ENCODE assay signal across 8 cellular contexts in genomic region chr17:28878981-28879380, GRCh38. TPM values are rescaled to one million over a fixed set of nuclear protein-coding genes. Genes with fewer than 3 reads are reported as not detected.
DNase-seq lines count a peak whose midpoint lies in the region; ATAC-seq and TF ChIP-seq lines count a peak whose summit lies in the region.

No MANE protein-coding gene starts in this region.

- H3K27me3 Mint-ChIP-seq in central memory CD8-positive, alpha-beta T cell, result no peaks in the 10 kb centered on the region
- no peaks in the 10 kb centered on the region for H3K27me3 Mint-ChIP-seq in mesothelial cell of epicardium (ENCODE audit: low read depth)

- H3K9me3 ChIP-seq in osteoblast (ENCODE audit: low read depth, low read length), result no peaks in the 10 kb centered on the region

- H3K79me2 ChIP-seq in osteoblast (ENCODE audit: insufficient read depth, low read length), result no peaks in the 10 kb centered on the region

- H3K27me3 ChIP-seq in osteoblast (ENCODE audit: insufficient read depth, low read length), result no peaks in the 10 kb centered on the region

- H3K27ac Mint-ChIP-seq in central memory CD8-positive, alpha-beta T cell (ENCODE audit: low read depth), result peak overlapping the region; percentile 5
- no peak overlapping the region for H3K27ac Mint-ChIP-seq in mesothelial cell of epicardium

- DNase-seq in activated CD4-positive, alpha-beta T cell treated with anti-CD3 and anti-CD28 coated beads for 48 hours, result peak; percentile 31
- DNase-seq in activated CD4-positive, alpha-beta T cell treated with anti-CD3 and anti-CD28 coated beads, Interleukin-2, amount 50 U/mL, for 4 hours, result no peak
- peak; percentile 46 for DNase-seq in NCI-H460 (ENCODE audit: extremely low read depth, low read depth)
- no peak for DNase-seq in central memory CD8-positive, alpha-beta T cell (ENCODE audit: low spot score in 2 of 2)
- DNase-seq in osteoblast (ENCODE audit: insufficient read length, low spot score, missing footprints), result peak; percentile 90
- no peak for DNase-seq in mesothelial cell of epicardium (ENCODE audit: low spot score in 2 of 2, unreplicated experiment in 2 of 2)

- no peaks in the 10 kb centered on the region for H3K9me3 Mint-ChIP-seq in central memory CD8-positive, alpha-beta T cell
- H3K9me3 Mint-ChIP-seq in mesothelial cell of epicardium, result no peaks in the 10 kb centered on the region

- TF ChIP-seq CTCF in osteoblast (IDR thresholded peaks at IDR 0.05; ENCODE audit: extremely low read depth, low read depth, low read length) (peak; percentile 49), mesothelial cell of epicardium (IDR thresholded peaks at IDR 0.05; ENCODE audit: unreplicated experiment) (no peak)

- H3K4me2 ChIP-seq in osteoblast (ENCODE audit: insufficient read depth, low read length), result no peak overlapping the region

- H3K4me1 Mint-ChIP-seq in central memory CD8-positive, alpha-beta T cell, result peaks cover 11% of the 10 kb centered on the region
- peaks cover 4% of the 10 kb centered on the region for H3K4me1 Mint-ChIP-seq in mesothelial cell of epicardium

- peaks cover 27% of the 10 kb centered on the region for H3K36me3 Mint-ChIP-seq in central memory CD8-positive, alpha-beta T cell (ENCODE audit: insufficient read depth)
- H3K36me3 Mint-ChIP-seq in mesothelial cell of epicardium, result peaks cover 26% of the 10 kb centered on the region

- no peaks in the 10 kb centered on the region for H3K4me1 ChIP-seq in osteoblast (ENCODE audit: insufficient read depth, low read length)

- no peak overlapping the region for H3K4me3 ChIP-seq in osteoblast (ENCODE audit: insufficient read depth, low read length)

- H4K20me1 ChIP-seq in osteoblast (ENCODE audit: insufficient read depth, low read length), result no peaks in the 10 kb centered on the region

- H3K36me3 ChIP-seq in osteoblast (ENCODE audit: insufficient read depth, low read length), result peaks cover 33% of the 10 kb centered on the region

- no peak overlapping the region for H2AFZ ChIP-seq in osteoblast (ENCODE audit: low read length)

- no peak for ATAC-seq in central memory CD8-positive, alpha-beta T cell (replicated peaks; ENCODE audit: extremely low read depth, poor library complexity, severe bottlenecking)
- no peak for ATAC-seq in GM18519 (IDR thresholded peaks at IDR 0.05; ENCODE audit: low FRiP score, unreplicated experiment)
- ATAC-seq in GM19035 (IDR thresholded peaks at IDR 0.05; ENCODE audit: unreplicated experiment), result no peak

- H3K27ac ChIP-seq in osteoblast (ENCODE audit: low read depth, low read length), result no peak overlapping the region

- H3K4me3 Mint-ChIP-seq in central memory CD8-positive, alpha-beta T cell, result no peak overlapping the region
- no peak overlapping the region for H3K4me3 Mint-ChIP-seq in mesothelial cell of epicardium

RNA-seq across cellular contexts. Expression of gene FLOT2, which starts 18.6 kb away (rescaled TPM):
- total RNA-seq in NCI-H460 (2014; rRNA removed; shearing (Covaris generic)), result 29.2 and 30.7 TPM in 2 replicates
- 30.0 and 31.0 TPM in 2 replicates for polyA plus RNA-seq in NCI-H460 (2014; cell fraction: nucleus; rRNA removed)
- total RNA-seq in osteoblast (32.1 and 35.1 TPM in 2 replicates), mesothelial cell of epicardium (74.4 to 85.4 TPM (median 79.4 TPM) in 3 replicates)

RNA-seq across cellular contexts. Expression of gene DHRS13, which starts 23.9 kb away (rescaled TPM):
- total RNA-seq in NCI-H460 (2014; rRNA removed; shearing (Covaris generic)), result 5.1 and 5.6 TPM in 2 replicates
- 10.5 and 12.9 TPM in 2 replicates for polyA plus RNA-seq in NCI-H460 (2014; cell fraction: nucleus; rRNA removed)
- 4.7 and 6.2 TPM in 2 replicates for total RNA-seq in osteoblast
- total RNA-seq in mesothelial cell of epicardium, result 10.3 to 12.4 TPM (median 12.1 TPM) in 3 replicates

RNA-seq across cellular contexts. Expression of gene ERAL1, which starts 24.2 kb away (rescaled TPM):
- total RNA-seq in NCI-H460 (2014; rRNA removed; shearing (Covaris generic)), result 30.9 and 43.6 TPM in 2 replicates
- 58.3 and 59.4 TPM in 2 replicates for polyA plus RNA-seq in NCI-H460 (2014; cell fraction: nucleus; rRNA removed)
- total RNA-seq in osteoblast (28.9 and 30.4 TPM in 2 replicates), mesothelial cell of epicardium (37.4 to 43.4 TPM (median 38.4 TPM) in 3 replicates)

RNA-seq across cellular contexts. Expression of gene FAM222B, which starts 36.4 kb away (rescaled TPM):
- 8.1 and 9.4 TPM in 2 replicates for total RNA-seq in NCI-H460 (2014; rRNA removed; shearing (Covaris generic))
- polyA plus RNA-seq in NCI-H460 (2014; cell fraction: nucleus; rRNA removed), result 2.8 and 3.5 TPM in 2 replicates
- total RNA-seq in osteoblast (4.4 and 5.1 TPM in 2 replicates), mesothelial cell of epicardium (36.3 to 37.9 TPM (median 37.7 TPM) in 3 replicates)

Comparison
In these comparisons a context has a peak if more than half of its experiments do, and no peak if none do; other contexts are left out.
1. DNase-seq: peak in activated CD4-positive, alpha-beta T cell treated with anti-CD3 and anti-CD28 coated beads for 48 hours (single experiment), NCI-H460 (single experiment) and osteoblast (single experiment); none in activated CD4-positive, alpha-beta T cell treated with anti-CD3 and anti-CD28 coated beads, Interleukin-2, amount 50 U/mL, for 4 hours (0 of 2), central memory CD8-positive, alpha-beta T cell (0 of 2) and mesothelial cell of epicardium (0 of 2).